Comparison of ENCODE assay signal across 19 cellular contexts in the genomic region with DNA sequence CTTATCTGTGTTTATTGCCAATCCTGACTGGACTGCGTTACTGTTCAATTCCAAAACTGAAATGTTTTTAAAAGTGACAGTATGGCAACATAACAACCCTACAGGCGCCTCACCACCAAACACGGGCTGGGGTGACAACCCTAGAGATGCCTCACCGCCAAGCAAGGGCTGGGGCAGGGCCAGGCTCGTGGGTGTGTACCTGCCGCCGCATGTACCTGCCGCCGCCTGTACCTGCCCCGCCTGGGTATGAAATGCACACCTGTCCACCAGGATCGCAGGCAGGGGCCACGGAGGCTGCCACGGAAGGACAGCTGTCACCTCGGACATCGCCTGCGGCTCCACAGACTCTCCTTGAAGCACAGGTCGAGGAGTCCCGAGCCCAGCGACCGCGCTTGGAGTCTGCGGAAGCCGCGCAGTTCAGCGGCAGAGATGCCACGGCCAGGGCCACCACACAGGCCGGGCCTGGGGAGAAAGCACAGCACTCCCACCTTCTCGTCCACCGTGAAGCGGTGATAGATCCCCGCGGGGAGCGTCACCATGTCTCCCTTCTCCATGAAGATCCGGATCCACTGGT. TPM values are rescaled to one million over a fixed set of nuclear protein-coding genes. Genes with fewer than 3 reads are reported as not detected.
DNase-seq lines count a peak whose midpoint lies in the region; ATAC-seq and TF ChIP-seq lines count a peak whose summit lies in the region.
"Had no signal": no experiment of that assay in that cellular context is flagged by ENCODE, and none has a peak within 500 bp of the region (broad histone marks: within the 10 kb centered on the region; RNA-seq: fewer than 3 reads in every experiment).

No MANE protein-coding gene starts in this region.

- H3K36me3 ChIP-seq in right atrium auricular region: peaks cover 75% of the 10 kb centered on the region
- peaks cover 4% of the 10 kb centered on the region for H3K36me3 ChIP-seq in mucosa of descending colon (ENCODE audit: low read depth)

- peaks cover 0 to 9% of the 10 kb centered on the region in 2 donors for H3K4me1 ChIP-seq in right atrium auricular region
- no peaks in the 10 kb centered on the region for H3K4me1 ChIP-seq in foreskin keratinocyte
- peaks cover 2% of the 10 kb centered on the region for H3K4me1 ChIP-seq in mucosa of descending colon (ENCODE audit: low read depth)
- H3K4me1 ChIP-seq: Peyer's patch had no signal

- H3K27ac ChIP-seq in right atrium auricular region (no peak overlapping the region), foreskin keratinocyte (no peak overlapping the region)
- H3K27ac ChIP-seq: C4-2B, HL-60, KMS-11, Peyer's patch, SJSA1 had no signal

- no peak for TF ChIP-seq CTCF in right atrium auricular region (IDR thresholded peaks at IDR 0.05)
- no peak for TF ChIP-seq CTCF in foreskin keratinocyte (conservative IDR thresholded peaks at IDR 0.05)
- TF ChIP-seq CTCF in mucosa of descending colon (IDR thresholded peaks at IDR 0.05): no peak

- H3K9me3 ChIP-seq in right atrium auricular region: no peaks in the 10 kb centered on the region
- H3K9me3 ChIP-seq in mucosa of descending colon: no peaks in the 10 kb centered on the region
- H3K9me3 ChIP-seq: Peyer's patch, SJSA1 had no signal

- intact Hi-C loops in Right ventricle myocardium inferior (cut with DNase I): no loop called here
- intact Hi-C loops in mucosa of descending colon (cut with DNase I, micrococcal nuclease): no loop called here

- H3K4me3 ChIP-seq in right atrium auricular region: no peak overlapping the region
- no peak overlapping the region for H3K4me3 ChIP-seq in mucosa of descending colon
- H3K4me3 ChIP-seq: Peyer's patch, SJSA1 had no signal

- DNase-seq in right atrium auricular region (ENCODE audit: low spot score): peak; percentile 55
- no peak for DNase-seq in Right ventricle myocardium inferior (ENCODE audit: missing footprints)
- no peak for DNase-seq in foreskin keratinocyte
- peak in 1 of 3 donors; percentile 44 for DNase-seq in mucosa of descending colon
- no peak for DNase-seq in NCI-H1417 treated with DMSO at 0.1 percent for 48 hours (lab: John Stamatoyannopoulos, UW)
- no peak for DNase-seq in GOT3 (lab: John Stamatoyannopoulos, UW)
- DNase-seq in kidney tubule cell (ENCODE audit: low spot score): no peak
- DNase-seq: CD8-positive, alpha-beta memory T cell; HCEC 1CT; NCI-H1105; NCI-H2029 treated with DMSO at 0.1 percent for 48 hours; NCI-H226; NCI-H524; NCI-H82 had no signal

- H3K27me3 ChIP-seq in right atrium auricular region (no peaks in the 10 kb centered on the region), foreskin keratinocyte (no peaks in the 10 kb centered on the region)
- H3K27me3 ChIP-seq: Peyer's patch, SJSA1 had no signal

- ATAC-seq in Right ventricle myocardium inferior: no peak
- peak; percentile 54 for ATAC-seq in foreskin keratinocyte
- ATAC-seq in mucosa of descending colon: peak; percentile 17

RNA-seq across cellular contexts. Expression of a gene that starts 18.9 kb away (rescaled TPM):
- total RNA-seq in right atrium auricular region (100 to 1,000 TPM; 130 to 184 TPM), Right ventricle myocardium inferior (160 TPM), foreskin keratinocyte (37.0 and 39.6 TPM in 2 replicates), mucosa of descending colon (10 to 100 TPM; 59.3 to 91.5 (median 70.4) TPM)
- polyA plus RNA-seq in foreskin keratinocyte: 46.7 and 46.9 TPM in 2 replicates

RNA-seq across cellular contexts. Expression of a gene that starts 57.7 kb away (rescaled TPM):
- total RNA-seq in right atrium auricular region: 10 to 100 TPM; 16.9 to 18.6 TPM
- total RNA-seq in Right ventricle myocardium inferior: 20.9 TPM
- 32.0 and 32.8 TPM in 2 replicates for total RNA-seq in foreskin keratinocyte
- 15.1 and 16.8 TPM in 2 replicates for polyA plus RNA-seq in foreskin keratinocyte
- 10 to 100 TPM; 14.4 to 24.2 (median 19.5) TPM for total RNA-seq in mucosa of descending colon
